9 cellular contexts compared by ENCODE assay signal in the genomic region with DNA sequence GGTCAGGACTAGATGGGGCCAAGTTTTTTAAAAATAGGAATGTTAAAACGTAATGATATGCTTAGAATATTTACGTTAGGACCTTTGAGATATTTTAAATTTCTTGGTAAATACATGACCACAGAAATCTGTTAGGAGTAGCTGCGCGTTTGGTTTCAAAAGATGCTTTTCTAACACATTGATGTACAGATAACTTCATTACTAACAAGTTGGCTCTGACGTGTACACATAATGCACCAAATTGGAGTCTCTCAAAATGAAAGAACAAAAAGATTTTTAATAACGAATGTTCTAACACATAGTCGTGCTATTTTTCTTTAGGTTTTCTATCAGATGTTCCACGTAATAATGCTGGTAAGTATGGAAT. TPM values are rescaled to one million over a fixed set of nuclear protein-coding genes. Genes with fewer than 3 reads are reported as not detected.
DNase-seq lines count a peak whose midpoint lies in the region; ATAC-seq, FAIRE-seq and TF ChIP-seq lines count a peak whose summit lies in the region.
"Had no signal": no experiment of that assay in that cellular context is flagged by ENCODE, and none has a peak within 500 bp of the region (broad histone marks: within the 10 kb centered on the region; RNA-seq: fewer than 3 reads in every experiment).

No MANE protein-coding gene starts in this region.

- H3K9me3 ChIP-seq in HepG2 (ENCODE audit: low read length): no peaks in the 10 kb centered on the region
- H3K9me3 ChIP-seq in thymus (ENCODE audit: control insufficient read depth): no peaks in the 10 kb centered on the region

- no peak for TF ChIP-seq CTCF in HepG2 (CRISPR knock-in tag; IDR thresholded peaks at IDR 0.05)

- peak overlapping the region; percentile 38 for H2AFZ ChIP-seq in HepG2 (ENCODE audit: low read length)

- no TSS peak for BruUV-seq in HepG2 (replicated peaks; lab: Mats Ljungman, UMichigan)

- H3K79me2 ChIP-seq in HepG2 (ENCODE audit: insufficient read depth, low read length): peaks cover 16% of the 10 kb centered on the region

- in situ Hi-C loops in HepG2 (cut with HindIII; ENCODE audit: extremely low pct_ligation_motif_present, low pct_unique_long_range_greater_than_20kb): no loop called here

- intact Hi-C loops in HepG2 (cut with micrococcal nuclease; ENCODE audit: unreplicated experiment): loop anchor here (1.0 to 2.0 kb wide), 3 partner anchors 12 to 38 kb away; partner anchors contain the start of gene KLHL23

- H3K4me1 ChIP-seq in HepG2 (ENCODE audit: insufficient read depth, low read length) (peaks cover 44% of the 10 kb centered on the region), thymus (ENCODE audit: control insufficient read depth, insufficient read depth, low read length) (peaks cover 4% of the 10 kb centered on the region)

- CTCF ChIA-PET in activated CD8-positive, alpha-beta memory T cell treated with anti-CD3 and anti-CD28 coated beads, Interleukin-2, amount 10 ng/mL, durations not matched to agents 7 days and 5 days (lab: Charles Lee): interaction anchor here (0.9 to 2.4 kb wide), 4 partner anchors 11 to 95 kb away, joined by 3 to 6 read pairs (median 6); no protein-coding TSS in a partner anchor
- CTCF ChIA-PET in HepG2 (lab: Yijun Ruan, JAX; ENCODE audit: low intra/inter-chr PET ratio, low total read pairs): no interaction called here

- H3K27me3 Mint-ChIP-seq in activated CD8-positive, alpha-beta memory T cell treated with anti-CD3 and anti-CD28 coated beads, Interleukin-2, amount 10 ng/mL, durations not matched to agents 7 days and 5 days: peaks cover 4% of the 10 kb centered on the region
- peaks cover 2% of the 10 kb centered on the region for H3K27me3 Mint-ChIP-seq in activated naive CD8-positive, alpha-beta T cell treated with anti-CD3 and anti-CD28 coated beads, Interleukin-2, amount 50 U/mL, for 24 hours

- FAIRE-seq in HepG2 (lab: Jason Lieb, UNC): no peak

- POLR2A ChIA-PET in HepG2 (lab: Yijun Ruan, JAX): interaction anchor here (0.6 to 2.6 kb wide), 10 partner anchors 8 to 110 kb away, joined by 3 to 19 read pairs (median 4); partner anchors contain the start of genes KLHL23 and SSB

- H3K36me3 ChIP-seq in HepG2 (replicated peaks in 1 of 2; ENCODE audit: control insufficient read depth in 1 of 2, insufficient read depth in 2 of 2, low read length in 2 of 2): peaks cover 3 to 9% of the 10 kb centered on the region in 2 experiments; a peak in 1 of 5 replicates
- H3K36me3 ChIP-seq in thymus (ENCODE audit: control insufficient read depth, insufficient read depth): no peaks in the 10 kb centered on the region

- DNase-seq in activated CD8-positive, alpha-beta memory T cell treated with anti-CD3 and anti-CD28 coated beads, Interleukin-2, amount 10 ng/mL, durations not matched to agents 7 days and 5 days: no peak
- DNase-seq in activated CD8-positive, alpha-beta memory T cell treated with anti-CD3 and anti-CD28 coated beads, Interleukin-2, amount 50 U/mL, for 4 hours: no peak
- DNase-seq in activated naive CD8-positive, alpha-beta T cell treated with anti-CD3 and anti-CD28 coated beads, Interleukin-2, amount 50 U/mL, for 24 hours: no peak
- DNase-seq in HepG2 (ENCODE audit: low spot score) (no peak), NCI-H1694 (lab: John Stamatoyannopoulos, UW) (no peak)
- no peak for DNase-seq in activated CD4-positive, alpha-beta T cell treated with anti-CD3 and anti-CD28 coated beads, Interleukin-2, amount 50 U/mL, for 1 hour

- peak overlapping the region; percentile 78 to 88 (median 81) for H3K4me3 ChIP-seq in HepG2 (replicated peaks in 1 of 3; ENCODE audit: insufficient read depth in 1 of 3, low read depth in 2 of 3, low read length in 3 of 3)
- H3K4me3 ChIP-seq in thymus (ENCODE audit: low read length): peak overlapping the region; percentile 64

- peaks cover 2% of the 10 kb centered on the region for H3K9me3 Mint-ChIP-seq in activated CD8-positive, alpha-beta memory T cell treated with anti-CD3 and anti-CD28 coated beads, Interleukin-2, amount 10 ng/mL, durations not matched to agents 7 days and 5 days (ENCODE audit: low read depth)
- peaks cover 12% of the 10 kb centered on the region for H3K9me3 Mint-ChIP-seq in activated naive CD8-positive, alpha-beta T cell treated with anti-CD3 and anti-CD28 coated beads, Interleukin-2, amount 50 U/mL, for 24 hours

- H3K27ac Mint-ChIP-seq in activated CD8-positive, alpha-beta memory T cell treated with anti-CD3 and anti-CD28 coated beads, Interleukin-2, amount 10 ng/mL, durations not matched to agents 7 days and 5 days: peak overlapping the region; percentile 88
- H3K27ac Mint-ChIP-seq in activated naive CD8-positive, alpha-beta T cell treated with anti-CD3 and anti-CD28 coated beads, Interleukin-2, amount 50 U/mL, for 24 hours: peak overlapping the region; percentile 87

- TF ChIP-seq POLR2A in HepG2 (IDR thresholded peaks at IDR 0.05; ENCODE audit: insufficient read depth in 1 of 2, low read depth in 2 of 2, low read length in 2 of 2): no peak

- peak overlapping the region; percentile 96 for H3K4me2 ChIP-seq in HepG2 (ENCODE audit: low read depth, low read length)

- H3K36me3 Mint-ChIP-seq in activated CD8-positive, alpha-beta memory T cell treated with anti-CD3 and anti-CD28 coated beads, Interleukin-2, amount 10 ng/mL, durations not matched to agents 7 days and 5 days: peaks cover 24% of the 10 kb centered on the region
- peaks cover 20% of the 10 kb centered on the region for H3K36me3 Mint-ChIP-seq in activated naive CD8-positive, alpha-beta T cell treated with anti-CD3 and anti-CD28 coated beads, Interleukin-2, amount 50 U/mL, for 24 hours (ENCODE audit: low read depth)

- no peak for ATAC-seq in activated CD8-positive, alpha-beta memory T cell treated with anti-CD3 and anti-CD28 coated beads, Interleukin-2, amount 10 ng/mL, durations not matched to agents 7 days and 5 days
- no peak for ATAC-seq in activated naive CD8-positive, alpha-beta T cell treated with anti-CD3 and anti-CD28 coated beads, Interleukin-2, amount 50 U/mL, for 24 hours
- ATAC-seq in HepG2: no peak
- no peak for ATAC-seq in HG03280 (IDR thresholded peaks at IDR 0.05; ENCODE audit: unreplicated experiment)

- H4K20me1 ChIP-seq in HepG2 (ENCODE audit: insufficient read depth, low read length): no peaks in the 10 kb centered on the region

- no peaks in the 10 kb centered on the region; a peak in 1 of 5 replicates for H3K27me3 ChIP-seq in HepG2 (ENCODE audit: control insufficient read depth in 1 of 2, insufficient read depth in 2 of 2, low read length in 2 of 2)
- H3K27me3 ChIP-seq in thymus (ENCODE audit: control insufficient read depth, insufficient read depth): no peaks in the 10 kb centered on the region

- TF ChIP-seq RAD21 in HepG2 (CRISPR knock-in tag; IDR thresholded peaks at IDR 0.05): no peak

- TF ChIP-seq EP300 in HepG2 (IDR thresholded peaks at IDR 0.05; ENCODE audit: low read depth in 2 of 2, low read length in 2 of 2) (no peak), HepG2 (CRISPR knock-in tag; IDR thresholded peaks at IDR 0.05; ENCODE audit: borderline replicate concordance) (no peak)

- H3K27ac ChIP-seq in HepG2 (ENCODE audit: extremely low read length, insufficient read depth, low read length): peak overlapping the region; percentile 79
- no peak overlapping the region for H3K27ac ChIP-seq in thymus (ENCODE audit: low read depth)

- H3K4me3 Mint-ChIP-seq in activated CD8-positive, alpha-beta memory T cell treated with anti-CD3 and anti-CD28 coated beads, Interleukin-2, amount 10 ng/mL, durations not matched to agents 7 days and 5 days: peak overlapping the region; percentile 87
- H3K4me3 Mint-ChIP-seq in activated naive CD8-positive, alpha-beta T cell treated with anti-CD3 and anti-CD28 coated beads, Interleukin-2, amount 50 U/mL, for 24 hours: peak overlapping the region; percentile 89

- H3K4me1 Mint-ChIP-seq in activated CD8-positive, alpha-beta memory T cell treated with anti-CD3 and anti-CD28 coated beads, Interleukin-2, amount 10 ng/mL, durations not matched to agents 7 days and 5 days: peaks cover 33% of the 10 kb centered on the region
- peaks cover 18% of the 10 kb centered on the region for H3K4me1 Mint-ChIP-seq in activated naive CD8-positive, alpha-beta T cell treated with anti-CD3 and anti-CD28 coated beads, Interleukin-2, amount 50 U/mL, for 24 hours

- H3K9ac ChIP-seq in HepG2 (ENCODE audit: insufficient read depth, low read depth, low read length): peak overlapping the region; percentile 93

- WGBS in HepG2 (ENCODE audit: low lambda C conversion rate): 35% methylated on average over 8 of the region's 8 CpGs
- WGBS in thymus: 37% methylated on average over 8 of the region's 8 CpGs

RNA-seq across cellular contexts. Expression of gene PHOSPHO2, which starts 0.6 kb away (rescaled TPM):
- 1 to 10 TPM; 4.1 to 5.9 TPM for total RNA-seq in activated CD8-positive, alpha-beta memory T cell treated with anti-CD3 and anti-CD28 coated beads, Interleukin-2, amount 10 ng/mL, durations not matched to agents 7 days and 5 days
- 11.4 and 14.6 TPM in 2 replicates for total RNA-seq in HepG2 (2016; rRNA removed; fragmentation: Illumina TruSeq; extraction: Trizol)
- 3.4 and 4.3 TPM in 2 replicates for total RNA-seq in HepG2 (2016; cell fraction: cytosol; rRNA removed; fragmentation: Illumina TruSeq; extraction: Trizol; ENCODE audit: low read depth)
- 10.8 and 13.8 TPM in 2 replicates for total RNA-seq in HepG2 (2016; cell fraction: insoluble cytoplasmic fraction; rRNA removed; fragmentation: Illumina TruSeq; extraction: Trizol)
- 7.5 and 11.0 TPM in 2 replicates for total RNA-seq in HepG2 (2016; cell fraction: membrane; rRNA removed; fragmentation: Illumina TruSeq; extraction: Trizol)
- 24.5 and 26.6 TPM in 2 replicates for total RNA-seq in HepG2 (2016; cell fraction: nucleus; rRNA removed; fragmentation: Illumina TruSeq; extraction: Trizol)
- polyA plus RNA-seq in HepG2 (2011; rRNA removed) (4.8 and 6.1 TPM in 2 replicates), thymus (3.9 TPM)
- 2.0 and 2.6 TPM in 2 replicates for polyA plus RNA-seq in HepG2 (2011; cell fraction: cytosol; rRNA removed)
- polyA plus RNA-seq in HepG2 (2011; cell fraction: nucleus; rRNA removed): 5.9 and 7.6 TPM in 2 replicates
- polyA plus RNA-seq in HepG2 (2012): 8.5 and 13.0 TPM in 2 replicates
- 7.1 and 9.6 TPM in 2 replicates for polyA plus RNA-seq in HepG2 (2016; cell fraction: cytosol; fragmentation: Illumina TruSeq; extraction: Trizol; ENCODE audit: low read depth)
- 12.8 and 16.8 TPM in 2 replicates for polyA plus RNA-seq in HepG2 (2016; cell fraction: insoluble cytoplasmic fraction; fragmentation: Illumina TruSeq; extraction: Trizol; ENCODE audit: low read depth)
- 9.5 and 11.4 TPM in 2 replicates for polyA plus RNA-seq in HepG2 (2016; cell fraction: membrane; fragmentation: Illumina TruSeq; extraction: Trizol; ENCODE audit: low read depth)
- 16.2 and 18.6 TPM in 2 replicates for polyA plus RNA-seq in HepG2 (2016; cell fraction: nucleus; fragmentation: Illumina TruSeq; extraction: Trizol; ENCODE audit: insufficient read depth, low read depth)
- 0.30 and 0.96 TPM in 2 replicates for polyA minus RNA-seq in HepG2 (2011; rRNA and poly(A)+ RNA removed; ENCODE audit: low replicate concordance)
- 3.1 and 3.5 TPM in 2 replicates for polyA minus RNA-seq in HepG2 (2011; cell fraction: cytosol; rRNA and poly(A)+ RNA removed)
- polyA minus RNA-seq in HepG2 (2011; cell fraction: nucleus; rRNA and poly(A)+ RNA removed): 28.7 and 32.4 TPM in 2 replicates

RNA-seq across cellular contexts. Expression of gene CFAP210, which starts 0.7 kb away (rescaled TPM):
- total RNA-seq in activated CD8-positive, alpha-beta memory T cell treated with anti-CD3 and anti-CD28 coated beads, Interleukin-2, amount 10 ng/mL, durations not matched to agents 7 days and 5 days: not detected
- total RNA-seq in HepG2 (2016; rRNA removed; fragmentation: Illumina TruSeq; extraction: Trizol): 0.14 and 0.18 TPM in 2 replicates
- 0.35 TPM in 1 of 2 replicates, not detected in the other for total RNA-seq in HepG2 (2016; cell fraction: cytosol; rRNA removed; fragmentation: Illumina TruSeq; extraction: Trizol; ENCODE audit: low read depth)
- 0.07 TPM in 1 of 2 replicates, not detected in the other for total RNA-seq in HepG2 (2016; cell fraction: insoluble cytoplasmic fraction; rRNA removed; fragmentation: Illumina TruSeq; extraction: Trizol)
- total RNA-seq in HepG2 (2016; cell fraction: membrane; rRNA removed; fragmentation: Illumina TruSeq; extraction: Trizol): not detected in 2 replicates
- not detected in 2 replicates for total RNA-seq in HepG2 (2016; cell fraction: nucleus; rRNA removed; fragmentation: Illumina TruSeq; extraction: Trizol)
- not detected in 2 replicates for polyA plus RNA-seq in HepG2 (2011; rRNA removed)
- not detected in 2 replicates for polyA plus RNA-seq in HepG2 (2011; cell fraction: cytosol; rRNA removed)
- not detected in 2 replicates for polyA plus RNA-seq in HepG2 (2011; cell fraction: nucleus; rRNA removed)
- polyA plus RNA-seq in HepG2 (2012): not detected in 2 replicates
- polyA plus RNA-seq in HepG2 (2016; cell fraction: cytosol; fragmentation: Illumina TruSeq; extraction: Trizol; ENCODE audit: low read depth): not detected in 2 replicates
- polyA plus RNA-seq in HepG2 (2016; cell fraction: insoluble cytoplasmic fraction; fragmentation: Illumina TruSeq; extraction: Trizol; ENCODE audit: low read depth): not detected in 2 replicates
- not detected in 2 replicates for polyA plus RNA-seq in HepG2 (2016; cell fraction: membrane; fragmentation: Illumina TruSeq; extraction: Trizol; ENCODE audit: low read depth)
- polyA plus RNA-seq in HepG2 (2016; cell fraction: nucleus; fragmentation: Illumina TruSeq; extraction: Trizol; ENCODE audit: insufficient read depth, low read depth): not detected in 2 replicates
- not detected in 2 replicates for polyA minus RNA-seq in HepG2 (2011; rRNA and poly(A)+ RNA removed; ENCODE audit: low replicate concordance)
- polyA minus RNA-seq in HepG2 (2011; cell fraction: cytosol; rRNA and poly(A)+ RNA removed): not detected in 2 replicates
- not detected in 2 replicates for polyA minus RNA-seq in HepG2 (2011; cell fraction: nucleus; rRNA and poly(A)+ RNA removed)
- 0.21 TPM for polyA plus RNA-seq in thymus
- total RNA-seq: pulmonary artery endothelial cell had no signal

RNA-seq across cellular contexts. Expression of gene KLHL23, which starts 38.8 kb away (rescaled TPM):
- total RNA-seq in activated CD8-positive, alpha-beta memory T cell treated with anti-CD3 and anti-CD28 coated beads, Interleukin-2, amount 10 ng/mL, durations not matched to agents 7 days and 5 days: 10 to 100 TPM; 10.2 to 11.5 TPM
- 52.4 and 70.4 TPM in 2 replicates for total RNA-seq in HepG2 (2016; rRNA removed; fragmentation: Illumina TruSeq; extraction: Trizol)
- 3.8 and 4.0 TPM in 2 replicates for total RNA-seq in HepG2 (2016; cell fraction: cytosol; rRNA removed; fragmentation: Illumina TruSeq; extraction: Trizol; ENCODE audit: low read depth)
- total RNA-seq in HepG2 (2016; cell fraction: insoluble cytoplasmic fraction; rRNA removed; fragmentation: Illumina TruSeq; extraction: Trizol): 53.0 and 76.0 TPM in 2 replicates
- 21.1 and 22.5 TPM in 2 replicates for total RNA-seq in HepG2 (2016; cell fraction: membrane; rRNA removed; fragmentation: Illumina TruSeq; extraction: Trizol)
- 36.3 and 42.1 TPM in 2 replicates for total RNA-seq in HepG2 (2016; cell fraction: nucleus; rRNA removed; fragmentation: Illumina TruSeq; extraction: Trizol)
- polyA plus RNA-seq in HepG2 (2011; rRNA removed) (23.2 and 26.1 TPM in 2 replicates), thymus (4.5 TPM)
- polyA plus RNA-seq in HepG2 (2011; cell fraction: cytosol; rRNA removed): 10.9 and 22.4 TPM in 2 replicates
- polyA plus RNA-seq in HepG2 (2011; cell fraction: nucleus; rRNA removed): 8.3 and 11.2 TPM in 2 replicates
- polyA plus RNA-seq in HepG2 (2012): 30.0 and 30.2 TPM in 2 replicates
- polyA plus RNA-seq in HepG2 (2016; cell fraction: cytosol; fragmentation: Illumina TruSeq; extraction: Trizol; ENCODE audit: low read depth): 1.9 and 2.2 TPM in 2 replicates
- 48.0 and 49.5 TPM in 2 replicates for polyA plus RNA-seq in HepG2 (2016; cell fraction: insoluble cytoplasmic fraction; fragmentation: Illumina TruSeq; extraction: Trizol; ENCODE audit: low read depth)
- 9.5 and 10.3 TPM in 2 replicates for polyA plus RNA-seq in HepG2 (2016; cell fraction: membrane; fragmentation: Illumina TruSeq; extraction: Trizol; ENCODE audit: low read depth)
- 30.0 and 37.3 TPM in 2 replicates for polyA plus RNA-seq in HepG2 (2016; cell fraction: nucleus; fragmentation: Illumina TruSeq; extraction: Trizol; ENCODE audit: insufficient read depth, low read depth)
- polyA minus RNA-seq in HepG2 (2011; rRNA and poly(A)+ RNA removed; ENCODE audit: low replicate concordance): 5.5 and 20.6 TPM in 2 replicates
- polyA minus RNA-seq in HepG2 (2011; cell fraction: cytosol; rRNA and poly(A)+ RNA removed): 40.3 and 63.9 TPM in 2 replicates
- polyA minus RNA-seq in HepG2 (2011; cell fraction: nucleus; rRNA and poly(A)+ RNA removed): 38.0 and 58.4 TPM in 2 replicates
